8 cellular contexts compared by ENCODE assay signal in the genomic region with DNA sequence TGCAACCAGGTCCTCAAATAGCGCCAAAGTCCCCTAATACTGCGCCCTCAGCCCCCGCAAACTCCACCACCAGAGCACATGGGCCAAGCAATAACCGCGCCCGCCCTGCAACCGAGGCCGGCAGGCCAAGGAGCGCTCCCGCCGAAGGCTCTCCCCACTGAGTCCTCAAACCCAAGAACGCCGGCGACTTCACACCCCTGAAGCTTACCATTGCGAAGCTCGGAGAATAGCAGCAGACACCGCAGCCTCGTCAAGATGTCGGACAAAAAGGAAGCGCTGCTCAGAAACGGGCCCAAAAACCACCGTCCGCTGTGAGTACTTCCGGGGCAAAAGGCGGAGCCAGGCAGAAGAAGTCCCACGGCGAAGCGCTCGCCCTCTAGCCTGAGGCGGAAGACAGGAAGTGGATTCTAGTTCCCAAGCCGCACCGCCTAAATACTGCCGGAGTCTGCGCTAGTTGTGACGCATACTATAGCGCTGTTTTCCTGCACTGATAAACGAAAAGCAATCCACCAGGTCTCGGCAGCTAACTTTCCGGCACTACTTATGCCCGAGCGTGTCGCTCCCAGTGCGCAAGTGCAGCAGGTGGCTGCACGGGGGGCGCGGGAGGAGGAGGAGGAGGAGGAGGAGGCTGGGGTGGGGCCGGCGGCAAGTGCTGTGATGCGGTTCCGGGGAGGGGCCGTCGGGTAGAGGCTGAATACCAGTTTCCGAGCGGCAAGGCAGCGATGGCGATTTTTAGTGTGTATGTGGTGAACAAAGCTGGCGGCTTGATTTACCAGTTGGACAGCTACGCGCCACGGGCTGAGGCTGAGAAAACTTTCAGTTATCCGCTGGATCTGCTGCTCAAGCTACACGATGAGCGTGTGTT. TPM values are rescaled to one million over a fixed set of nuclear protein-coding genes. Genes with fewer than 3 reads are reported as not detected.
DNase-seq lines count a peak whose midpoint lies in the region; ATAC-seq lines count a peak whose summit lies in the region.

A gene (minus strand): TSS at position 270 of the 865 bp plus-strand sequence. CDS start 59 bp downstream, at position 211.
A gene with protein sequence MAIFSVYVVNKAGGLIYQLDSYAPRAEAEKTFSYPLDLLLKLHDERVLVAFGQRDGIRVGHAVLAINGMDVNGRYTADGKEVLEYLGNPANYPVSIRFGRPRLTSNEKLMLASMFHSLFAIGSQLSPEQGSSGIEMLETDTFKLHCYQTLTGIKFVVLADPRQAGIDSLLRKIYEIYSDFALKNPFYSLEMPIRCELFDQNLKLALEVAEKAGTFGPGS (plus strand): TSS at position 693 of the 865 bp plus-strand sequence. CDS start 30 bp downstream, at position 723.

- H3K4me2 ChIP-seq in BLaER1 treated with 17β-estradiol and CSF1 and Interleukin-3, amounts not matched to agents 10 nM and 100 nM = peak within 1 kb of the TSS; percentile 77 to 97 (median 90)

- H3K27me3 ChIP-seq in BLaER1 treated with 17β-estradiol and CSF1 and Interleukin-3, amounts not matched to agents 10 nM and 100 nM = no peaks in the 10 kb centered on the region

- peaks cover 28 to 82% (median 57%) of the 10 kb centered on the region in 11 experiments; a peak in 20 of 22 replicates for H4K20me1 ChIP-seq in BLaER1 treated with 17β-estradiol and CSF1 and Interleukin-3, amounts not matched to agents 10 nM and 100 nM

- H3K4me1 ChIP-seq in BLaER1 treated with 17β-estradiol and CSF1 and Interleukin-3, amounts not matched to agents 10 nM and 100 nM = peaks cover 41 to 55% (median 44%) of the 10 kb centered on the region in 10 experiments

- H3K9me3 Mint-ChIP-seq in dendritic cell treated with granulocyte-macrophage colony-stimulating factor and Interleukin-4, amounts not matched to agents 40 ng/mL and 50 ng/mL, for 4 days = no peaks in the 10 kb centered on the region

- H3K27me3 Mint-ChIP-seq in dendritic cell treated with granulocyte-macrophage colony-stimulating factor and Interleukin-4, amounts not matched to agents 40 ng/mL and 50 ng/mL, for 4 days = no peaks in the 10 kb centered on the region

- peak; percentile 93 for DNase-seq in NCI-H748 (lab: John Stamatoyannopoulos, UW; ENCODE audit: unreplicated experiment)
- peak; percentile 94 for DNase-seq in activated CD4-positive, alpha-beta T cell treated with anti-CD3 and anti-CD28 coated beads, Interleukin-2, amount 50 U/mL, for 1 hour
- DNase-seq in left lobe of liver (ENCODE audit: low spot score) = peak; percentile 95
- peak; percentile 91 for DNase-seq in stimulated activated CD4-positive, alpha-beta T cell treated with anti-CD3 and anti-CD28 coated beads, Interleukin-2, amount 100 ng/mL, for 4 hours (ENCODE audit: low read depth)

- H3K4me1 Mint-ChIP-seq in dendritic cell treated with granulocyte-macrophage colony-stimulating factor and Interleukin-4, amounts not matched to agents 40 ng/mL and 50 ng/mL, for 4 days (ENCODE audit: low read depth) = peaks cover 31% of the 10 kb centered on the region

- peak within 1 kb of the TSS; percentile 99 for H3K27ac Mint-ChIP-seq in dendritic cell treated with granulocyte-macrophage colony-stimulating factor and Interleukin-4, amounts not matched to agents 40 ng/mL and 50 ng/mL, for 4 days

- peaks cover 93% of the 10 kb centered on the region for H3K36me3 Mint-ChIP-seq in dendritic cell treated with granulocyte-macrophage colony-stimulating factor and Interleukin-4, amounts not matched to agents 40 ng/mL and 50 ng/mL, for 4 days (ENCODE audit: low read depth)

- intact Hi-C loops in dendritic cell treated with granulocyte-macrophage colony-stimulating factor and Interleukin-4, amounts not matched to agents 40 ng/mL and 50 ng/mL, for 4 days (cut with micrococcal nuclease) = loop anchor here (1.0 to 2.0 kb wide), 3 partner anchors 12 to 84 kb away; a partner anchor contains a TSS

- H3K9me3 ChIP-seq in BLaER1 treated with 17β-estradiol and CSF1 and Interleukin-3, amounts not matched to agents 10 nM and 100 nM (replicated peaks in 1 of 11) = no peaks in the 10 kb centered on the region

- ATAC-seq in GM19351 (IDR thresholded peaks at IDR 0.05; ENCODE audit: unreplicated experiment) (peak; percentile 88), HG03521 (IDR thresholded peaks at IDR 0.05; ENCODE audit: unreplicated experiment) (peak; percentile 86), left lobe of liver (peak; percentile 87)

- H3K27ac ChIP-seq in BLaER1 treated with 17β-estradiol and CSF1 and Interleukin-3, amounts not matched to agents 10 nM and 100 nM = peak within 1 kb of the TSS; percentile 78 to 98 (median 93)

- H3K4me3 Mint-ChIP-seq in dendritic cell treated with granulocyte-macrophage colony-stimulating factor and Interleukin-4, amounts not matched to agents 40 ng/mL and 50 ng/mL, for 4 days = peak within 1 kb of the TSS; percentile 98

- H3K9ac ChIP-seq in BLaER1 treated with 17β-estradiol and CSF1 and Interleukin-3, amounts not matched to agents 10 nM and 100 nM = peak within 1 kb of the TSS; percentile 89 to 99 (median 95)

- peak within 1 kb of the TSS; percentile 80 to 98 (median 95) for H3K4me3 ChIP-seq in BLaER1 treated with 17β-estradiol and CSF1 and Interleukin-3, amounts not matched to agents 10 nM and 100 nM

- peaks cover 53 to 78% (median 74%) of the 10 kb centered on the region in 11 experiments for H3K36me3 ChIP-seq in BLaER1 treated with 17β-estradiol and CSF1 and Interleukin-3, amounts not matched to agents 10 nM and 100 nM

RNA-seq across cellular contexts. Expression of the first gene that starts in this region (rescaled TPM):
- 307 TPM for total RNA-seq in left lobe of liver

RNA-seq across cellular contexts. Expression of the second gene that starts in this region (rescaled TPM):
- 18.0 TPM for total RNA-seq in left lobe of liver

Comparison
In these comparisons a context has a peak if more than half of its experiments do, and no peak if none do; other contexts are left out.
1. Peak in every context shown above with its lines: DNase-seq, ATAC-seq, H3K4me3 ChIP-seq and H3K27ac ChIP-seq.